27 cellular contexts compared by ENCODE assay signal in genomic region chr14:69784942-69785341, GRCh38. TPM values are rescaled to one million over a fixed set of nuclear protein-coding genes. Genes with fewer than 3 reads are reported as not detected.
A peak's percentile ranks its signal among the peaks of the same experiment; 100 is the strongest.
DNase-seq lines count a peak whose midpoint lies in the region; ATAC-seq, FAIRE-seq and TF ChIP-seq lines count a peak whose summit lies in the region.
"Had no signal": no experiment of that assay in that cellular context is flagged by ENCODE, and none has a peak within 500 bp of the region (broad histone marks: within the 10 kb centered on the region; RNA-seq: fewer than 3 reads in every experiment).

No MANE protein-coding gene starts in this region.

- in situ Hi-C loops in HepG2 (cut with HindIII; ENCODE audit: extremely low pct_ligation_motif_present, low pct_unique_long_range_greater_than_20kb) = no loop called here

- intact Hi-C loops in HepG2 (cut with micrococcal nuclease; ENCODE audit: unreplicated experiment) = no loop called here
- intact Hi-C loops in right lobe of liver (cut with DNase I) = no loop called here
- intact Hi-C loops in Right ventricle myocardium inferior (cut with DNase I) = no loop called here

- DNase-seq in activated naive CD8-positive, alpha-beta T cell treated with anti-CD3 and anti-CD28 coated beads for 36 hours = no peak
- DNase-seq in HepG2 (ENCODE audit: low spot score) (no peak), right lobe of liver (peak in 2 of 3 donors; percentile 78 to 82), Right ventricle myocardium inferior (ENCODE audit: missing footprints) (no peak), H4 (ENCODE audit: low spot score) (no peak), smooth muscle cell (lab: John Stamatoyannopoulos, UW; ENCODE audit: unreplicated experiment) (no peak)
- DNase-seq: 8988T; ACHN; BE2C; C1 segment of cervical spinal cord; Calu3; CD4-positive, alpha-beta memory T cell; CD4-positive, CD25-positive, alpha-beta regulatory T cell; CD8-positive, alpha-beta memory T cell; COR-L47; DMS79 treated with DMSO at 0.1 percent for 48 hours; GF-D8 had no signal

- peaks cover 2% of the 10 kb centered on the region for H3K36me3 Mint-ChIP-seq in activated naive CD8-positive, alpha-beta T cell
- H3K36me3 Mint-ChIP-seq in activated naive CD8-positive, alpha-beta T cell treated with anti-CD3 and anti-CD28 coated beads for 36 hours = peaks cover 8% of the 10 kb centered on the region

- TF ChIP-seq CTCF in HepG2 (CRISPR knock-in tag; IDR thresholded peaks at IDR 0.05) (no peak), right lobe of liver (IDR thresholded peaks at IDR 0.05) (no peak), smooth muscle cell (IDR thresholded peaks at IDR 0.05; ENCODE audit: borderline replicate concordance, insufficient read depth, poor library complexity, severe bottlenecking) (no peak)

- H3K27me3 ChIP-seq in HepG2 (ENCODE audit: control insufficient read depth in 1 of 2, insufficient read depth in 2 of 2, low read length in 2 of 2) = no peaks in the 10 kb centered on the region
- H3K27me3 ChIP-seq in right lobe of liver = no peaks in the 10 kb centered on the region
- H3K27me3 ChIP-seq in smooth muscle cell (ENCODE audit: low read depth) = no peaks in the 10 kb centered on the region
- H3K27me3 ChIP-seq: BLaER1 had no signal

- POLR2A ChIA-PET in HepG2 (lab: Yijun Ruan, JAX) = interaction anchor here (0.9 to 1.8 kb wide), 2 partner anchors 8 to 18 kb away, joined by 3 to 6 read pairs; partner anchors contain the start of gene SRSF5

- H3K27me3 Mint-ChIP-seq in activated naive CD8-positive, alpha-beta T cell = no peaks in the 10 kb centered on the region
- no peaks in the 10 kb centered on the region for H3K27me3 Mint-ChIP-seq in activated naive CD8-positive, alpha-beta T cell treated with anti-CD3 and anti-CD28 coated beads for 36 hours
- H3K27me3 Mint-ChIP-seq: CD4-positive, alpha-beta memory T cell; CD4-positive, CD25-positive, alpha-beta regulatory T cell; CD8-positive, alpha-beta memory T cell had no signal

- 100% methylated on average over 1 of the region's 1 CpG for WGBS in HepG2 (ENCODE audit: low lambda C conversion rate)
- no CpG with 5 or more reads among the region's 1 CpG for WGBS in right lobe of liver (ENCODE audit: insufficient coverage, low coverage, low lambda C conversion rate, missing lambda C conversion rate)
- WGBS in smooth muscle cell (ENCODE audit: low lambda C conversion rate) = 95% methylated on average over 1 of the region's 1 CpG

- no peak overlapping the region for H3K9ac ChIP-seq in HepG2 (ENCODE audit: insufficient read depth, low read depth, low read length)
- no peak overlapping the region for H3K9ac ChIP-seq in smooth muscle cell (ENCODE audit: low read depth)
- H3K9ac ChIP-seq: BLaER1 had no signal

- peak; percentile 8 for ATAC-seq in HepG2
- peak; percentile 25 to 79 (median 70) for ATAC-seq in right lobe of liver
- ATAC-seq in Right ventricle myocardium inferior = no peak

- H3K4me1 ChIP-seq in HepG2 (ENCODE audit: insufficient read depth, low read length) (peaks cover 30% of the 10 kb centered on the region), right lobe of liver (peaks cover 0 to 51% (median 16%) of the 10 kb centered on the region in 4 donors), smooth muscle cell (ENCODE audit: low read depth) (no peaks in the 10 kb centered on the region)
- H3K4me1 ChIP-seq: BE2C, BLaER1 had no signal

- H3F3A ChIP-seq in smooth muscle cell (ENCODE audit: low read depth) = no peaks in the 10 kb centered on the region

- H3K4me2 ChIP-seq in HepG2 (ENCODE audit: low read depth, low read length) (no peak overlapping the region), smooth muscle cell (no peak overlapping the region)
- H3K4me2 ChIP-seq: BLaER1 had no signal

- H3K36me3 ChIP-seq in HepG2 (replicated peaks in 1 of 2; ENCODE audit: control insufficient read depth in 1 of 2, insufficient read depth in 2 of 2, low read length in 2 of 2) = no peaks in the 10 kb centered on the region; a peak in 1 of 5 replicates
- peaks cover 0 to 35% (median 13%) of the 10 kb centered on the region in 4 donors for H3K36me3 ChIP-seq in right lobe of liver
- no peaks in the 10 kb centered on the region for H3K36me3 ChIP-seq in smooth muscle cell (ENCODE audit: low read depth)
- H3K36me3 ChIP-seq: BE2C had no signal

- BruUV-seq in HepG2 (replicated peaks; lab: Mats Ljungman, UMichigan) = no TSS peak

- H3K9me3 ChIP-seq in HepG2 (ENCODE audit: low read length) (no peaks in the 10 kb centered on the region), right lobe of liver (no peaks in the 10 kb centered on the region), smooth muscle cell (replicated peaks; ENCODE audit: low read depth) (no peaks in the 10 kb centered on the region)
- H3K9me3 ChIP-seq: BE2C, BLaER1 had no signal

- CTCF ChIA-PET in HepG2 (lab: Yijun Ruan, JAX; ENCODE audit: low intra/inter-chr PET ratio, low total read pairs) = no interaction called here

- no peak overlapping the region for H2AFZ ChIP-seq in HepG2 (ENCODE audit: low read length)
- H2AFZ ChIP-seq in smooth muscle cell (ENCODE audit: low read depth) = no peak overlapping the region

- H3K4me3 Mint-ChIP-seq in activated naive CD8-positive, alpha-beta T cell = no peak overlapping the region
- H3K4me3 Mint-ChIP-seq in activated naive CD8-positive, alpha-beta T cell treated with anti-CD3 and anti-CD28 coated beads for 36 hours = no peak overlapping the region
- H3K4me3 Mint-ChIP-seq: CD14-positive monocyte; CD4-positive, alpha-beta memory T cell; CD4-positive, CD25-positive, alpha-beta regulatory T cell; CD8-positive, alpha-beta memory T cell had no signal

- no peak overlapping the region for H3K4me3 ChIP-seq in HepG2 (replicated peaks in 1 of 3; ENCODE audit: insufficient read depth in 1 of 3, low read depth in 2 of 3, low read length in 3 of 3)
- no peak overlapping the region for H3K4me3 ChIP-seq in right lobe of liver
- H3K4me3 ChIP-seq in smooth muscle cell = no peak overlapping the region
- H3K4me3 ChIP-seq: BLaER1 had no signal

- H3K79me2 ChIP-seq in HepG2 (ENCODE audit: insufficient read depth, low read length) (no peaks in the 10 kb centered on the region), smooth muscle cell (ENCODE audit: low read depth) (no peaks in the 10 kb centered on the region)

- no peak for TF ChIP-seq RAD21 in HepG2 (CRISPR knock-in tag; IDR thresholded peaks at IDR 0.05)

- FAIRE-seq in HepG2 (lab: Jason Lieb, UNC) = no peak
- FAIRE-seq: A204.1, D721Med, G401.6, GM12891, GM19239 had no signal

- H3K27ac Mint-ChIP-seq in activated naive CD8-positive, alpha-beta T cell = peak overlapping the region; percentile 11
- H3K27ac Mint-ChIP-seq in activated naive CD8-positive, alpha-beta T cell treated with anti-CD3 and anti-CD28 coated beads for 36 hours = no peak overlapping the region
- H3K27ac Mint-ChIP-seq: CD4-positive, alpha-beta memory T cell; CD4-positive, CD25-positive, alpha-beta regulatory T cell had no signal

- H4K20me1 ChIP-seq in HepG2 (ENCODE audit: insufficient read depth, low read length) = no peaks in the 10 kb centered on the region
- H4K20me1 ChIP-seq in smooth muscle cell (ENCODE audit: low read depth) = no peaks in the 10 kb centered on the region

- peaks cover 7% of the 10 kb centered on the region for H3K4me1 Mint-ChIP-seq in activated naive CD8-positive, alpha-beta T cell (ENCODE audit: low read depth)
- H3K4me1 Mint-ChIP-seq in activated naive CD8-positive, alpha-beta T cell treated with anti-CD3 and anti-CD28 coated beads for 36 hours = peaks cover 6% of the 10 kb centered on the region
- H3K4me1 Mint-ChIP-seq: CD14-positive monocyte had no signal

- no peaks in the 10 kb centered on the region for H3K9me3 Mint-ChIP-seq in activated naive CD8-positive, alpha-beta T cell (ENCODE audit: low read depth)
- H3K9me3 Mint-ChIP-seq in activated naive CD8-positive, alpha-beta T cell treated with anti-CD3 and anti-CD28 coated beads for 36 hours = no peaks in the 10 kb centered on the region
- H3K9me3 Mint-ChIP-seq: CD4-positive, alpha-beta memory T cell; CD4-positive, CD25-positive, alpha-beta regulatory T cell; CD8-positive, alpha-beta memory T cell had no signal

- TF ChIP-seq EP300 in HepG2 (IDR thresholded peaks at IDR 0.05; ENCODE audit: low read depth in 2 of 2, low read length in 2 of 2) (no peak), HepG2 (CRISPR knock-in tag; IDR thresholded peaks at IDR 0.05; ENCODE audit: borderline replicate concordance) (no peak)

- no peak for TF ChIP-seq POLR2A in HepG2 (IDR thresholded peaks at IDR 0.05; ENCODE audit: insufficient read depth in 1 of 2, low read depth in 2 of 2, low read length in 2 of 2)
- TF ChIP-seq POLR2A in right lobe of liver (IDR thresholded peaks at IDR 0.05) = no peak

- no peak overlapping the region for H3K27ac ChIP-seq in HepG2 (ENCODE audit: extremely low read length, insufficient read depth, low read length)
- peak overlapping the region in 1 of 3 donors; percentile 54 for H3K27ac ChIP-seq in right lobe of liver
- H3K27ac ChIP-seq in smooth muscle cell (ENCODE audit: low read depth) = no peak overlapping the region
- H3K27ac ChIP-seq: BLaER1 had no signal

RNA-seq across cellular contexts. Expression of gene SLC10A1, which starts 12.1 kb away (rescaled TPM):
- not detected for total RNA-seq in activated naive CD8-positive, alpha-beta T cell treated with anti-CD3 and anti-CD28 coated beads for 36 hours
- total RNA-seq in HepG2 (2016; rRNA removed; fragmentation: Illumina TruSeq; extraction: Trizol) (not detected in 2 replicates), right lobe of liver (100 to 1,000 TPM in 3 of 6 experiments, 10 to 100 TPM in 3; 61.5 to 260 (median 105) TPM), Right ventricle myocardium inferior (not detected), smooth muscle cell (0.58 TPM in 1 of 2 replicates, not detected in the other)
- total RNA-seq in HepG2 (2016; cell fraction: cytosol; rRNA removed; fragmentation: Illumina TruSeq; extraction: Trizol; ENCODE audit: low read depth) = not detected in 2 replicates
- total RNA-seq in HepG2 (2016; cell fraction: insoluble cytoplasmic fraction; rRNA removed; fragmentation: Illumina TruSeq; extraction: Trizol) = not detected in 2 replicates
- not detected in 2 replicates for total RNA-seq in HepG2 (2016; cell fraction: membrane; rRNA removed; fragmentation: Illumina TruSeq; extraction: Trizol)
- not detected in 2 replicates for total RNA-seq in HepG2 (2016; cell fraction: nucleus; rRNA removed; fragmentation: Illumina TruSeq; extraction: Trizol)
- polyA plus RNA-seq in HepG2 (2011; rRNA removed) (0.17 and 0.18 TPM in 2 replicates), smooth muscle cell (0.10 and 0.27 TPM in 2 replicates)
- polyA plus RNA-seq in HepG2 (2011; cell fraction: cytosol; rRNA removed) = 0.09 and 0.22 TPM in 2 replicates
- polyA plus RNA-seq in HepG2 (2011; cell fraction: nucleus; rRNA removed) = 0.16 TPM in 1 of 2 replicates, not detected in the other
- 0.12 and 0.30 TPM in 2 replicates for polyA plus RNA-seq in HepG2 (2012)
- not detected in 2 replicates for polyA plus RNA-seq in HepG2 (2016; cell fraction: cytosol; fragmentation: Illumina TruSeq; extraction: Trizol; ENCODE audit: low read depth)
- polyA plus RNA-seq in HepG2 (2016; cell fraction: insoluble cytoplasmic fraction; fragmentation: Illumina TruSeq; extraction: Trizol; ENCODE audit: low read depth) = not detected in 2 replicates
- polyA plus RNA-seq in HepG2 (2016; cell fraction: membrane; fragmentation: Illumina TruSeq; extraction: Trizol; ENCODE audit: low read depth) = not detected in 2 replicates
- polyA plus RNA-seq in HepG2 (2016; cell fraction: nucleus; fragmentation: Illumina TruSeq; extraction: Trizol; ENCODE audit: insufficient read depth, low read depth) = not detected in 2 replicates
- not detected in 2 replicates for polyA minus RNA-seq in HepG2 (2011; rRNA and poly(A)+ RNA removed; ENCODE audit: low replicate concordance)
- not detected in 2 replicates for polyA minus RNA-seq in HepG2 (2011; cell fraction: cytosol; rRNA and poly(A)+ RNA removed)
- not detected in 2 replicates for polyA minus RNA-seq in HepG2 (2011; cell fraction: nucleus; rRNA and poly(A)+ RNA removed)
- total RNA-seq in H4 (2014; rRNA removed; shearing (Covaris generic)) = not detected in 2 replicates
- total RNA-seq: A673; Calu3; CD4-positive, alpha-beta memory T cell; CD4-positive, CD25-positive, alpha-beta regulatory T cell; CD8-positive, alpha-beta memory T cell had no signal
- polyA plus RNA-seq: AG04450; CD4-positive, alpha-beta memory T cell; CD8-positive, alpha-beta memory T cell had no signal

RNA-seq across cellular contexts. Expression of gene SRSF5, which starts 18.0 kb away (rescaled TPM):
- total RNA-seq in activated naive CD8-positive, alpha-beta T cell treated with anti-CD3 and anti-CD28 coated beads for 36 hours = 100 to 1,000 TPM; 310 to 318 TPM
- total RNA-seq in HepG2 (2016; rRNA removed; fragmentation: Illumina TruSeq; extraction: Trizol) (277 and 333 TPM in 2 replicates), right lobe of liver (100 to 1,000 TPM in 4 of 6 experiments, 10 to 100 TPM in 2; 82.3 to 204 (median 126) TPM), Right ventricle myocardium inferior (120 TPM), smooth muscle cell (197 and 246 TPM in 2 replicates)
- 66.7 and 68.4 TPM in 2 replicates for total RNA-seq in HepG2 (2016; cell fraction: cytosol; rRNA removed; fragmentation: Illumina TruSeq; extraction: Trizol; ENCODE audit: low read depth)
- 277 and 309 TPM in 2 replicates for total RNA-seq in HepG2 (2016; cell fraction: insoluble cytoplasmic fraction; rRNA removed; fragmentation: Illumina TruSeq; extraction: Trizol)
- total RNA-seq in HepG2 (2016; cell fraction: membrane; rRNA removed; fragmentation: Illumina TruSeq; extraction: Trizol) = 68.2 and 70.5 TPM in 2 replicates
- 278 and 311 TPM in 2 replicates for total RNA-seq in HepG2 (2016; cell fraction: nucleus; rRNA removed; fragmentation: Illumina TruSeq; extraction: Trizol)
- polyA plus RNA-seq in HepG2 (2011; rRNA removed) (189 and 218 TPM in 2 replicates), smooth muscle cell (201 and 300 TPM in 2 replicates)
- polyA plus RNA-seq in HepG2 (2011; cell fraction: cytosol; rRNA removed) = 169 and 242 TPM in 2 replicates
- 586 and 686 TPM in 2 replicates for polyA plus RNA-seq in HepG2 (2011; cell fraction: nucleus; rRNA removed)
- 376 and 529 TPM in 2 replicates for polyA plus RNA-seq in HepG2 (2012)
- 22.7 and 25.6 TPM in 2 replicates for polyA plus RNA-seq in HepG2 (2016; cell fraction: cytosol; fragmentation: Illumina TruSeq; extraction: Trizol; ENCODE audit: low read depth)
- polyA plus RNA-seq in HepG2 (2016; cell fraction: insoluble cytoplasmic fraction; fragmentation: Illumina TruSeq; extraction: Trizol; ENCODE audit: low read depth) = 415 and 444 TPM in 2 replicates
- polyA plus RNA-seq in HepG2 (2016; cell fraction: membrane; fragmentation: Illumina TruSeq; extraction: Trizol; ENCODE audit: low read depth) = 45.5 and 47.3 TPM in 2 replicates
- 410 and 415 TPM in 2 replicates for polyA plus RNA-seq in HepG2 (2016; cell fraction: nucleus; fragmentation: Illumina TruSeq; extraction: Trizol; ENCODE audit: insufficient read depth, low read depth)
- polyA minus RNA-seq in HepG2 (2011; rRNA and poly(A)+ RNA removed; ENCODE audit: low replicate concordance) = 99.8 and 128 TPM in 2 replicates
- polyA minus RNA-seq in HepG2 (2011; cell fraction: cytosol; rRNA and poly(A)+ RNA removed) = 61.5 and 65.7 TPM in 2 replicates
- polyA minus RNA-seq in HepG2 (2011; cell fraction: nucleus; rRNA and poly(A)+ RNA removed) = 704 and 755 TPM in 2 replicates
- total RNA-seq in H4 (2014; rRNA removed; shearing (Covaris generic)) = 83.3 and 86.9 TPM in 2 replicates

Comparison
In these comparisons a context has a peak if more than half of its experiments do, and no peak if none do; other contexts are left out.
1. DNase-seq: peak in right lobe of liver (2 of 3); none in activated naive CD8-positive, alpha-beta T cell treated with anti-CD3 and anti-CD28 coated beads for 36 hours (single experiment), HepG2 (single experiment), Right ventricle myocardium inferior (single experiment), H4 (single experiment) and smooth muscle cell (single experiment).
2. RNA of gene SLC10A1, which starts 12.1 kb away (total RNA-seq): 61.5 to 260 TPM in right lobe of liver; not detected in HepG2, not detected in activated naive CD8-positive, alpha-beta T cell treated with anti-CD3 and anti-CD28 coated beads for 36 hours, not detected in Right ventricle myocardium inferior (single experiment), not detected in H4 and 0.58 TPM in smooth muscle cell; every median in the first group is over 10 times any median in the second.